ENCODE assay signal across 1 cellular context in genomic region chr13:21033866-21034601, GRCh38.
TF ChIP-seq lines count a peak whose summit lies in the region.

No MANE protein-coding gene starts in this region.

TF ChIP-seq in SK-N-SH treated with all-trans-retinoic acid at 6 μM for 48 hours, 23 proteins besides CTCF, POLR2A, EP300 and RAD21 (continued from another document):
- TF ChIP-seq POU6F1 (CRISPR knock-in tag; IDR thresholded peaks at IDR 0.05; ENCODE audit: borderline replicate concordance, low read depth) (no peak), BACH2 (CRISPR knock-in tag; IDR thresholded peaks at IDR 0.05; ENCODE audit: borderline replicate concordance) (no peak)
